Comparison of ENCODE assay signal across 34 cellular contexts in the genomic region with DNA sequence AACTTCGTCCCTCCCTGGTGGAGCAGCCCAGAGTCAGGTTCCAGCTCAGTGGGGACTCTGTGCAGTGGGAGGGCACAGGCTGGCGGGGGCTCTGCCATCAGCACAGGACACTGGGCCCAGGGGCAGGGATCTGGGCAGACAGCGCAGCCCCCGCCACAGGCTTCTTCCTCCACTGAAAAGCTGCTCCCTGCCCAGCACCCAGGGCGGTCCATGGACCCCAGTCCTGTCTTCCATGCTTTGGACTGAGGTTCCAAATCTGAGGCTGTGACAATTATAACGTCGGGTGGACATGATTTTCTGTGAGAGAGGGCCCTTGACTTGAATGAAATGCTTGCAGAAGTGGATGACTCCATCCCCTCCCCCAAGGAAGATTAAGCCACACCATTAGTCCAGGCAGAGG. TPM values are rescaled to one million over a fixed set of nuclear protein-coding genes. Genes with fewer than 3 reads are reported as not detected.
"Had no signal": no experiment of that assay in that cellular context is flagged by ENCODE, and none has a peak within 500 bp of the region (broad histone marks: within the 10 kb centered on the region; RNA-seq: fewer than 3 reads in every experiment).

No MANE protein-coding gene starts in this region.

- H3K4me1 ChIP-seq: adrenal gland, Peyer's patch, SJCRH30 had no signal

- H3K27ac ChIP-seq: adrenal gland, Peyer's patch, SJCRH30, SK-N-MC had no signal

- H3K36me3 Mint-ChIP-seq: activated naive CD4-positive, alpha-beta T cell treated with anti-CD3 and anti-CD28 coated beads, Interleukin-2, amount 50 U/mL, for 72 hours had no signal

- H3K4me3 ChIP-seq: adrenal gland, K562, Peyer's patch, SJCRH30, SK-N-MC had no signal

- H3K27me3 ChIP-seq: adrenal gland, Peyer's patch, SJCRH30 had no signal

- H3K9me3 ChIP-seq: adrenal gland, Peyer's patch, SJCRH30 had no signal

- H3K27ac Mint-ChIP-seq: activated CD4-positive, alpha-beta memory T cell treated with anti-CD3 and anti-CD28 coated beads for 36 hours; activated CD4-positive, alpha-beta T cell treated with anti-CD3 and anti-CD28 coated beads for 36 hours; activated naive CD4-positive, alpha-beta T cell treated with anti-CD3 and anti-CD28 coated beads for 36 hours; activated naive CD4-positive, alpha-beta T cell treated with anti-CD3 and anti-CD28 coated beads, Interleukin-2, amount 50 U/mL, for 72 hours; activated T-helper 1 cell treated with anti-CD3 and anti-CD28 coated beads, Interleukin-12 subunit alpha, Interleukin-12 subunit beta, Interleukin-2, Interleukin-4 antibody, amounts not matched to agents 30 ng/mL and 10 ng/mL and 1 ng/mL, durations not matched to agents 14 hours and 24 hours and 36 hours had no signal

- H3K4me1 Mint-ChIP-seq: activated CD4-positive, alpha-beta T cell treated with anti-CD3 and anti-CD28 coated beads for 36 hours; brain had no signal

- DNase-seq: activated CD4-positive, alpha-beta memory T cell treated with anti-CD3 and anti-CD28 coated beads for 36 hours; activated CD4-positive, alpha-beta T cell treated with anti-CD3 and anti-CD28 coated beads for 36 hours; activated CD4-positive, alpha-beta T cell treated with anti-CD3 and anti-CD28 coated beads, Interleukin-2, amount 50 U/mL, for 1 hour; activated CD8-positive, alpha-beta memory T cell treated with anti-CD3 and anti-CD28 coated beads, Interleukin-2, amount 50 U/mL, for 4 hours; activated gamma-delta T cell treated with Interleukin-2 at 50 U/mL for 16 hours; activated naive CD4-positive, alpha-beta T cell treated with anti-CD3 and anti-CD28 coated beads for 36 hours; activated T-cell treated with anti-CD3 and anti-CD28 coated beads for 4 hours; activated T-cell treated with anti-CD3 and anti-CD28 coated beads, Interleukin-2, amount 50 U/mL, for 4 hours; adrenal gland; anterior cingulate cortex; central memory CD4-positive, alpha-beta T cell; NCI-H1092 treated with DMSO at 0.1 percent for 48 hours; NCI-H1436; NCI-H1694; NCI-H1930; NCI-H2081 treated with DMSO at 0.1 percent for 48 hours; NCI-H510A; NCI-H526; NCI-H748 treated with DMSO at 0.1 percent for 48 hours; NK-92 treated with Interleukin-12 subunit alpha and Interleukin-12 subunit beta, amount 100 ng/mL, for 24 hours; PC-3; Peyer's patch; SHP77; SJCRH30; T1000 had no signal

- H3K9me3 Mint-ChIP-seq: activated CD4-positive, alpha-beta memory T cell treated with anti-CD3 and anti-CD28 coated beads for 36 hours; activated naive CD4-positive, alpha-beta T cell treated with anti-CD3 and anti-CD28 coated beads for 36 hours; activated naive CD4-positive, alpha-beta T cell treated with anti-CD3 and anti-CD28 coated beads, Interleukin-2, amount 50 U/mL, for 72 hours; activated T-cell treated with anti-CD3 and anti-CD28 coated beads, Interleukin-2, amount 50 U/mL, for 4 hours; activated T-helper 1 cell treated with anti-CD3 and anti-CD28 coated beads, Interleukin-12 subunit alpha, Interleukin-12 subunit beta, Interleukin-2, Interleukin-4 antibody, amounts not matched to agents 30 ng/mL and 10 ng/mL and 1 ng/mL, durations not matched to agents 14 hours and 24 hours and 36 hours; brain had no signal

- H3K4me3 Mint-ChIP-seq: activated CD4-positive, alpha-beta memory T cell treated with anti-CD3 and anti-CD28 coated beads for 36 hours; activated CD4-positive, alpha-beta T cell treated with anti-CD3 and anti-CD28 coated beads for 36 hours; activated naive CD4-positive, alpha-beta T cell treated with anti-CD3 and anti-CD28 coated beads for 36 hours; activated T-cell treated with anti-CD3 and anti-CD28 coated beads, Interleukin-2, amount 50 U/mL, for 4 hours; activated T-helper 1 cell treated with anti-CD3 and anti-CD28 coated beads, Interleukin-12 subunit alpha, Interleukin-12 subunit beta, Interleukin-2, Interleukin-4 antibody, amounts not matched to agents 30 ng/mL and 10 ng/mL and 1 ng/mL, durations not matched to agents 14 hours and 24 hours and 36 hours; brain had no signal

- H3K27me3 Mint-ChIP-seq: activated CD4-positive, alpha-beta memory T cell treated with anti-CD3 and anti-CD28 coated beads for 36 hours; activated CD4-positive, alpha-beta T cell treated with anti-CD3 and anti-CD28 coated beads for 36 hours; brain had no signal

RNA-seq across cellular contexts. Expression of a gene that starts 21.2 kb away (rescaled TPM):
- total RNA-seq: activated CD4-positive, alpha-beta memory T cell treated with anti-CD3 and anti-CD28 coated beads for 36 hours; activated CD4-positive, alpha-beta T cell treated with anti-CD3 and anti-CD28 coated beads for 36 hours; activated naive CD4-positive, alpha-beta T cell treated with anti-CD3 and anti-CD28 coated beads for 36 hours; activated naive CD4-positive, alpha-beta T cell treated with anti-CD3 and anti-CD28 coated beads, Interleukin-2, amount 50 U/mL, for 72 hours; activated T-cell treated with anti-CD3 and anti-CD28 coated beads, Interleukin-2, amount 50 U/mL, for 4 hours; activated T-helper 1 cell treated with anti-CD3 and anti-CD28 coated beads, Interleukin-12 subunit alpha, Interleukin-12 subunit beta, Interleukin-2, Interleukin-4 antibody, amounts not matched to agents 30 ng/mL and 10 ng/mL and 1 ng/mL, durations not matched to agents 14 hours and 24 hours and 36 hours; K562; M059J; T-helper 1 cell treated with Interleukin-12 subunit alpha and Interleukin-12 subunit beta and Interleukin-4 antibody, amounts not matched to agents 30 ng/mL and 1 ng/mL, for 36 hours; T-helper 2 cell treated with Interferon-gamma antibody and Interleukin-4, amounts not matched to agents 100 ng/mL and 5 ng/mL, for 36 hours had no signal

RNA-seq across cellular contexts. Expression of a gene that starts 28.5 kb away (rescaled TPM):
- total RNA-seq: activated CD4-positive, alpha-beta memory T cell treated with anti-CD3 and anti-CD28 coated beads for 36 hours; activated CD4-positive, alpha-beta T cell treated with anti-CD3 and anti-CD28 coated beads for 36 hours; activated naive CD4-positive, alpha-beta T cell treated with anti-CD3 and anti-CD28 coated beads for 36 hours; activated naive CD4-positive, alpha-beta T cell treated with anti-CD3 and anti-CD28 coated beads, Interleukin-2, amount 50 U/mL, for 72 hours; activated T-helper 1 cell treated with anti-CD3 and anti-CD28 coated beads, Interleukin-12 subunit alpha, Interleukin-12 subunit beta, Interleukin-2, Interleukin-4 antibody, amounts not matched to agents 30 ng/mL and 10 ng/mL and 1 ng/mL, durations not matched to agents 14 hours and 24 hours and 36 hours; bronchial epithelial cell; K562; M059J; PC-3; Peyer's patch; SJCRH30; T-helper 1 cell treated with Interleukin-12 subunit alpha and Interleukin-12 subunit beta and Interleukin-4 antibody, amounts not matched to agents 30 ng/mL and 1 ng/mL, for 36 hours; T-helper 2 cell treated with Interferon-gamma antibody and Interleukin-4, amounts not matched to agents 100 ng/mL and 5 ng/mL, for 36 hours had no signal
- polyA plus RNA-seq: adrenal gland, K562 had no signal
